ENCODE assay signal across 8 cellular contexts in genomic region chr1:26169669-26170471, GRCh38. TPM values are rescaled to one million over a fixed set of nuclear protein-coding genes. Genes with fewer than 3 reads are reported as not detected.
DNase-seq lines count a peak whose midpoint lies in the region; ATAC-seq and TF ChIP-seq lines count a peak whose summit lies in the region.

ZNF593 (plus strand) TSS chr1:26169908; CDS start chr1:26169984, 76 bp downstream.

- DNase-seq in AG10803 (ENCODE audit: low read depth) (peak; percentile 87), NCI-H345 treated with DMSO at 0.1 percent for 48 hours (lab: John Stamatoyannopoulos, UW; ENCODE audit: unreplicated experiment) (peak; percentile 86), cerebellar nuclear complex (lab: John Stamatoyannopoulos, UW) (peak; percentile 58 to 62), kidney epithelial cell (ENCODE audit: low read depth) (peak; percentile 49)
- peak; percentile 78 for DNase-seq in activated CD4-positive, alpha-beta T cell treated with anti-CD3 and anti-CD28 coated beads for 1 hour
- DNase-seq in stimulated activated CD4-positive, alpha-beta T cell treated with anti-CD3 and anti-CD28 coated beads, Interleukin-15, amount 100 ng/mL, for 24 hours, result peak; percentile 94

- H3K4me3 ChIP-seq in AG10803 (ENCODE audit: low read length) (peak within 1 kb of the TSS; percentile 83), kidney epithelial cell (ENCODE audit: low read depth, low read length) (peak within 1 kb of the TSS; percentile 76)

- H3K27me3 ChIP-seq in kidney epithelial cell (ENCODE audit: control insufficient read depth, insufficient read depth, low read length), result no peaks in the 10 kb centered on the region

- TF ChIP-seq CTCF in AG10803 (conservative IDR thresholded peaks at IDR 0.05; ENCODE audit: low read length) (peak; percentile 74), kidney epithelial cell (IDR thresholded peaks at IDR 0.05; ENCODE audit: insufficient read depth, low read length, poor library complexity, severe bottlenecking) (peak; percentile 85)

- H3K36me3 ChIP-seq in kidney epithelial cell (ENCODE audit: control insufficient read depth, insufficient read depth, low read length), result no peaks in the 10 kb centered on the region

- ATAC-seq in GM18873 (IDR thresholded peaks at IDR 0.05; ENCODE audit: low FRiP score, unreplicated experiment) (peak; percentile 84), HG03159 (IDR thresholded peaks at IDR 0.05; ENCODE audit: unreplicated experiment) (peak; percentile 92)

RNA-seq across cellular contexts. Expression of gene ZNF593, which starts in this region (rescaled TPM):
- 53.0 and 73.8 TPM in 2 replicates for total RNA-seq in kidney epithelial cell

Comparison
In these comparisons a context has a peak if more than half of its experiments do, and no peak if none do; other contexts are left out.
1. Peak in every context shown above with its lines: DNase-seq, ATAC-seq and H3K4me3 ChIP-seq.